ENCODE assay signal across 11 cellular contexts in the genomic region with DNA sequence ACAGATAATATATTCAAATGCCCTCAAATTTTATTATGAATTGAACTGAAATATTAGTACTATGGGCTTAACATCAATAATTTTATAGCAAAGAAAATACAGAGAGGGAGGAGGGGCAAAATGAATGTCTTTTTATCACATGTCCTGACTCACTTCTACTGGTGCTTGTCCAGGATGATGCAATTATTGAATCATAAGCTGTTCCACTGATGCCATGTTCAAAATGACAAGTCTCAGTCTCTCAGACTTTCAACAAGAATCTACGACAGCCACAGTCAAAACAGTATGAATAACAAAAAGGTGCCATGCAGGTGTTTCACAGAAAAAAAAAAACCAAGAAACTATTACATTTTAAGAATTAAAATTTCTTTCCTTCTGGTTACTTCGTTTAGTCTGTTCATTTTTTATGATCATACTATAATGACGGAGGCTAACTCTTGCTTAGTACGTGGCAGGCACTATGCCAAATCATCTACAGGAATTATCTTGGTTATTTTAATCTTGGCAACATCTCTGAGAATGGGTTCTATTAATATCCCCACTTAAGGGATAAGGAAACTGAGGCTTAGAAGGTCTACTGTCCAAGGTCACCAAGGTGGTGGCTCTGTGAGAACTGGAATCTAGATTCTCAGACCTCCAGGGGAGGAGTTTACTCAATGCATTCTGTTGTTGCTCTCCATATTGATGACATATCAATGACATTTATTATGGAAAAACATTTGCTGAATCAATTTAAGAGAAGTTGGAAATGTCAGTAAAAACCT.
DNase-seq lines count a peak whose midpoint lies in the region; ATAC-seq, FAIRE-seq and TF ChIP-seq lines count a peak whose summit lies in the region.
"Had no signal": no experiment of that assay in that cellular context is flagged by ENCODE, and none has a peak within 500 bp of the region (broad histone marks: within the 10 kb centered on the region; RNA-seq: fewer than 3 reads in every experiment).

No MANE protein-coding gene starts in this region.

- no peak overlapping the region for H3K4me3 ChIP-seq in bronchial epithelial cell (ENCODE audit: low read depth, low read length)

- FAIRE-seq in bronchial epithelial cell (lab: Jason Lieb, UNC), result no peak
- FAIRE-seq in D721Med (lab: Jason Lieb, UNC), result no peak
- FAIRE-seq: frontal cortex had no signal

- H3K36me3 Mint-ChIP-seq in memory B cell, result peaks cover 6% of the 10 kb centered on the region

- H3K27me3 ChIP-seq in bronchial epithelial cell (ENCODE audit: control insufficient read depth, insufficient read depth, low read length), result no peaks in the 10 kb centered on the region

- no peak for TF ChIP-seq CTCF in bronchial epithelial cell (IDR thresholded peaks at IDR 0.05; ENCODE audit: insufficient read depth, low read length, severe bottlenecking)
- TF ChIP-seq CTCF in GM10266 (IDR thresholded peaks at IDR 0.05; ENCODE audit: control insufficient read depth, insufficient read depth, low read depth, missing control alignments), result no peak
- no peak for TF ChIP-seq CTCF in D721Med (IDR thresholded peaks at IDR 0.05; ENCODE audit: insufficient read depth, missing control alignments)

- H3K4me3 Mint-ChIP-seq in memory B cell, result no peak overlapping the region
- H3K4me3 Mint-ChIP-seq: neural crest cell had no signal

- peaks cover 22% of the 10 kb centered on the region for H3K4me1 Mint-ChIP-seq in memory B cell
- H3K4me1 Mint-ChIP-seq: neural crest cell had no signal

- no peaks in the 10 kb centered on the region for H3K9me3 Mint-ChIP-seq in memory B cell
- H3K9me3 Mint-ChIP-seq: neural crest cell had no signal

- H3K27me3 Mint-ChIP-seq in memory B cell, result no peaks in the 10 kb centered on the region

- peak; percentile 18 for DNase-seq in DMS53 (lab: John Stamatoyannopoulos, UW)
- peak; percentile 67 for DNase-seq in M059J (ENCODE audit: low read depth)
- peak; percentile 84 for DNase-seq in bronchial epithelial cell (ENCODE audit: low read depth)
- no peak for DNase-seq in memory B cell (ENCODE audit: low spot score in 2 of 2)
- DNase-seq in Kasumi-1 (lab: John Stamatoyannopoulos, UW), result no peak
- DNase-seq in T1000 (lab: John Stamatoyannopoulos, UW), result no peak
- no peak for DNase-seq in GM10266 (ENCODE audit: extremely low spot score)
- no peak for DNase-seq in D721Med (ENCODE audit: insufficient read length, low spot score)
- DNase-seq: GDM1 had no signal

- H3K36me3 ChIP-seq in bronchial epithelial cell (ENCODE audit: control insufficient read depth, insufficient read depth, low read length), result no peaks in the 10 kb centered on the region

- H3K27ac Mint-ChIP-seq in memory B cell, result peak overlapping the region; percentile 19

- no peak for ATAC-seq in memory B cell (ENCODE audit: low read depth)

Comparison
In these comparisons a context has a peak if more than half of its experiments do, and no peak if none do; other contexts are left out.
1. DNase-seq: peak in DMS53 (single experiment), M059J (single experiment) and bronchial epithelial cell (single experiment); none in memory B cell (0 of 2), Kasumi-1 (0 of 2), T1000 (single experiment), GM10266 (single experiment) and D721Med (single experiment).